In the genomic region with DNA sequence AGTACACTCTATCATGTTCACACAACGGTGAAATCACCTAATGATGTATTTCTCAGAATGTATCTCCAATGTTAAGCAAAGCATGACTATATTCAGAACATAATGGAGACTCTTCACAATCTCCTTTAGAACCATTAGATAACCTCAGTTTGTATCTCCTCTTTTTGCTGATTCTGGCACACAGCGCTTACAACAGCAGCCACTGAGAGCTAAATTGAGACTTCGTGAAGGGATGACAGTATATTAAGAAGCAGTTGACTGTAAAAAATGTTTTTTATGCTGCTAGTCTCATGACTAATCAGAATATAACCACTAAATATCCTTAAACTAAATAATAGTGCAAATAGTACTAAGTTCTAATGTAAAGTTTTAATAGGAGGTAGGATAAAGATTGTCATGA, we compare ENCODE assay signal across 20 cellular contexts. TPM values are rescaled to one million over a fixed set of nuclear protein-coding genes. Genes with fewer than 3 reads are reported as not detected.
DNase-seq lines count a peak whose midpoint lies in the region; ATAC-seq and TF ChIP-seq lines count a peak whose summit lies in the region.
"Had no signal": no experiment of that assay in that cellular context is flagged by ENCODE, and none has a peak within 500 bp of the region (broad histone marks: within the 10 kb centered on the region; RNA-seq: fewer than 3 reads in every experiment).

No MANE protein-coding gene starts in this region.

- no peaks in the 10 kb centered on the region for H3K27me3 Mint-ChIP-seq in stimulated activated naive CD8-positive, alpha-beta T cell treated with anti-CD3 and anti-CD28 coated beads, Interleukin-15, Interleukin-2, amounts not matched to agents 100 ng/mL and 50 ng/mL, for 24 hours
- H3K27me3 Mint-ChIP-seq in stimulated activated naive CD8-positive, alpha-beta T cell treated with anti-CD3 and anti-CD28 coated beads, Interleukin-15, amount 100 ng/mL, for 72 hours: no peaks in the 10 kb centered on the region
- no peaks in the 10 kb centered on the region for H3K27me3 Mint-ChIP-seq in activated naive CD8-positive, alpha-beta T cell treated with anti-CD3 and anti-CD28 coated beads, Interleukin-2, amount 50 U/mL, for 24 hours
- H3K27me3 Mint-ChIP-seq in memory B cell (no peaks in the 10 kb centered on the region), CD14-positive monocyte (ENCODE audit: low read depth in 3 of 3) (no peaks in the 10 kb centered on the region)
- H3K27me3 Mint-ChIP-seq: activated CD4-positive, alpha-beta memory T cell treated with anti-CD3 and anti-CD28 coated beads for 36 hours had no signal

- intact Hi-C loops in CD14-positive monocyte (cut with micrococcal nuclease): no loop called here

- H3K4me1 Mint-ChIP-seq in stimulated activated naive CD8-positive, alpha-beta T cell treated with anti-CD3 and anti-CD28 coated beads, Interleukin-15, Interleukin-2, amounts not matched to agents 100 ng/mL and 50 ng/mL, for 24 hours (ENCODE audit: low read depth): peaks cover 65% of the 10 kb centered on the region
- H3K4me1 Mint-ChIP-seq in stimulated activated naive CD8-positive, alpha-beta T cell treated with anti-CD3 and anti-CD28 coated beads, Interleukin-15, amount 100 ng/mL, for 72 hours: peaks cover 48% of the 10 kb centered on the region
- peaks cover 37% of the 10 kb centered on the region for H3K4me1 Mint-ChIP-seq in activated naive CD8-positive, alpha-beta T cell treated with anti-CD3 and anti-CD28 coated beads, Interleukin-2, amount 50 U/mL, for 24 hours
- H3K4me1 Mint-ChIP-seq in memory B cell (peaks cover 23% of the 10 kb centered on the region), CD14-positive monocyte (no peaks in the 10 kb centered on the region)

- H3K36me3 Mint-ChIP-seq in stimulated activated naive CD8-positive, alpha-beta T cell treated with anti-CD3 and anti-CD28 coated beads, Interleukin-15, Interleukin-2, amounts not matched to agents 100 ng/mL and 50 ng/mL, for 24 hours (ENCODE audit: low read depth): peaks cover 76% of the 10 kb centered on the region
- peaks cover 54% of the 10 kb centered on the region for H3K36me3 Mint-ChIP-seq in activated naive CD8-positive, alpha-beta T cell treated with anti-CD3 and anti-CD28 coated beads, Interleukin-2, amount 50 U/mL, for 24 hours (ENCODE audit: low read depth)
- peaks cover 17% of the 10 kb centered on the region for H3K36me3 Mint-ChIP-seq in memory B cell
- peaks cover 45 to 58% of the 10 kb centered on the region in 2 donors for H3K36me3 Mint-ChIP-seq in CD14-positive monocyte

- H3K9me3 Mint-ChIP-seq in stimulated activated naive CD8-positive, alpha-beta T cell treated with anti-CD3 and anti-CD28 coated beads, Interleukin-15, Interleukin-2, amounts not matched to agents 100 ng/mL and 50 ng/mL, for 24 hours: no peaks in the 10 kb centered on the region
- H3K9me3 Mint-ChIP-seq in stimulated activated naive CD8-positive, alpha-beta T cell treated with anti-CD3 and anti-CD28 coated beads, Interleukin-15, amount 100 ng/mL, for 72 hours: no peaks in the 10 kb centered on the region
- no peaks in the 10 kb centered on the region for H3K9me3 Mint-ChIP-seq in activated naive CD8-positive, alpha-beta T cell treated with anti-CD3 and anti-CD28 coated beads, Interleukin-2, amount 50 U/mL, for 24 hours
- H3K9me3 Mint-ChIP-seq in memory B cell: no peaks in the 10 kb centered on the region
- H3K9me3 Mint-ChIP-seq in CD14-positive monocyte: no peaks in the 10 kb centered on the region
- H3K9me3 Mint-ChIP-seq: activated CD4-positive, alpha-beta memory T cell treated with anti-CD3 and anti-CD28 coated beads for 36 hours; mesothelial cell of epicardium had no signal

- no peak for TF ChIP-seq CTCF in CD14-positive monocyte (IDR thresholded peaks at IDR 0.05)

- no peak for ATAC-seq in stimulated activated naive CD8-positive, alpha-beta T cell treated with anti-CD3 and anti-CD28 coated beads, Interleukin-15, amount 100 ng/mL, for 72 hours
- ATAC-seq in activated naive CD8-positive, alpha-beta T cell treated with anti-CD3 and anti-CD28 coated beads, Interleukin-2, amount 50 U/mL, for 24 hours: no peak
- ATAC-seq in memory B cell (ENCODE audit: low read depth): no peak
- ATAC-seq in GM18858 (IDR thresholded peaks at IDR 0.05; ENCODE audit: unreplicated experiment): no peak
- ATAC-seq in HG02852 (IDR thresholded peaks at IDR 0.05; ENCODE audit: unreplicated experiment): no peak
- ATAC-seq: sciatic nerve had no signal

- H3K27ac Mint-ChIP-seq in stimulated activated naive CD8-positive, alpha-beta T cell treated with anti-CD3 and anti-CD28 coated beads, Interleukin-15, Interleukin-2, amounts not matched to agents 100 ng/mL and 50 ng/mL, for 24 hours: peak overlapping the region; percentile 31
- H3K27ac Mint-ChIP-seq in stimulated activated naive CD8-positive, alpha-beta T cell treated with anti-CD3 and anti-CD28 coated beads, Interleukin-15, amount 100 ng/mL, for 72 hours: peak overlapping the region in 1 of 2 donors; percentile 64
- peak overlapping the region; percentile 57 for H3K27ac Mint-ChIP-seq in activated naive CD8-positive, alpha-beta T cell treated with anti-CD3 and anti-CD28 coated beads, Interleukin-2, amount 50 U/mL, for 24 hours
- peak overlapping the region; percentile 53 for H3K27ac Mint-ChIP-seq in memory B cell
- H3K27ac Mint-ChIP-seq in CD14-positive monocyte: peak overlapping the region in 1 of 7 donors; percentile 34
- H3K27ac Mint-ChIP-seq: mesothelial cell of epicardium had no signal

- no peak for DNase-seq in stimulated activated naive CD8-positive, alpha-beta T cell treated with anti-CD3 and anti-CD28 coated beads, Interleukin-15, amount 100 ng/mL, for 72 hours
- no peak for DNase-seq in activated naive CD8-positive, alpha-beta T cell treated with anti-CD3 and anti-CD28 coated beads, Interleukin-2, amount 50 U/mL, for 24 hours
- DNase-seq in memory B cell (ENCODE audit: low spot score in 2 of 2): no peak
- DNase-seq in CD14-positive monocyte (ENCODE audit: low spot score): no peak
- no peak for DNase-seq in activated CD8-positive, alpha-beta memory T cell treated with anti-CD3 and anti-CD28 coated beads, Interleukin-2, amount 50 U/mL, for 4 hours
- DNase-seq: activated CD4-positive, alpha-beta memory T cell treated with anti-CD3 and anti-CD28 coated beads for 36 hours; Calu3; colonic mucosa; hippocampal formation; Kasumi-1; kidney; NCI-H1092; NCI-H2081 treated with DMSO at 0.1 percent for 48 hours; NCI-H524 treated with DMSO at 0.1 percent for 48 hours; occipital lobe had no signal

- H3K4me3 Mint-ChIP-seq in stimulated activated naive CD8-positive, alpha-beta T cell treated with anti-CD3 and anti-CD28 coated beads, Interleukin-15, Interleukin-2, amounts not matched to agents 100 ng/mL and 50 ng/mL, for 24 hours: no peak overlapping the region
- H3K4me3 Mint-ChIP-seq in stimulated activated naive CD8-positive, alpha-beta T cell treated with anti-CD3 and anti-CD28 coated beads, Interleukin-15, amount 100 ng/mL, for 72 hours: no peak overlapping the region
- no peak overlapping the region for H3K4me3 Mint-ChIP-seq in activated naive CD8-positive, alpha-beta T cell treated with anti-CD3 and anti-CD28 coated beads, Interleukin-2, amount 50 U/mL, for 24 hours
- no peak overlapping the region for H3K4me3 Mint-ChIP-seq in memory B cell
- no peak overlapping the region for H3K4me3 Mint-ChIP-seq in CD14-positive monocyte
- H3K4me3 Mint-ChIP-seq: activated CD4-positive, alpha-beta memory T cell treated with anti-CD3 and anti-CD28 coated beads for 36 hours; mesothelial cell of epicardium had no signal

RNA-seq across cellular contexts. Expression of gene KMT2E, which starts 46.9 kb away (rescaled TPM):
- 10 to 100 TPM; 33.1 to 58.0 TPM for polyA plus RNA-seq in CD14-positive monocyte
